Comparison of ENCODE assay signal across 15 cellular contexts in genomic region chr9:121568101-121568460, GRCh38.
DNase-seq lines count a peak whose midpoint lies in the region; ATAC-seq and TF ChIP-seq lines count a peak whose summit lies in the region.
"Had no signal": no experiment of that assay in that cellular context is flagged by ENCODE, and none has a peak within 500 bp of the region (broad histone marks: within the 10 kb centered on the region; RNA-seq: fewer than 3 reads in every experiment).

No MANE protein-coding gene starts in this region.

- peak overlapping the region; percentile 55 to 73 for H3K27ac ChIP-seq in breast epithelium
- H3K27ac ChIP-seq in fibroblast of lung (ENCODE audit: insufficient read depth, low read length): no peak overlapping the region
- no peak overlapping the region for H3K27ac ChIP-seq in neural progenitor cell
- H3K27ac ChIP-seq in uterus: peak overlapping the region; percentile 84
- H3K27ac ChIP-seq: GM23248 had no signal

- H3K9ac ChIP-seq in fibroblast of lung (ENCODE audit: insufficient read depth, low read length) (no peak overlapping the region), neural progenitor cell (no peak overlapping the region)

- DNase-seq in breast epithelium (ENCODE audit: low spot score in 2 of 2): no peak
- DNase-seq in MCF 10A (ENCODE audit: unreplicated experiment): no peak
- no peak for DNase-seq in fibroblast of lung (ENCODE audit: low read depth in 2 of 2)
- DNase-seq in neural progenitor cell (ENCODE audit: low spot score): no peak
- DNase-seq in uterus: peak; percentile 34 to 45
- no peak for DNase-seq in NCI-H1436 treated with DMSO at 0.1 percent for 48 hours (lab: John Stamatoyannopoulos, UW)
- DNase-seq: 8988T; KG1; NCI-H2029 treated with DMSO at 0.1 percent for 48 hours; NCI-H748 treated with DMSO at 0.1 percent for 48 hours; stimulated activated naive B cell treated with anti-CD40 and anti-IgM and Interleukin-4, amounts not matched to agents 10 μg/mL and 1 μg/mL and 100 μg/mL, for 72 hours; T-helper 2 cell had no signal

- H3K27me3 Mint-ChIP-seq in MCF 10A (ENCODE audit: insufficient read depth, unreplicated experiment): peaks cover 26% of the 10 kb centered on the region
- peaks cover 25% of the 10 kb centered on the region for H3K27me3 Mint-ChIP-seq in neural progenitor cell (ENCODE audit: insufficient read depth, low read depth)

- peaks cover 5% of the 10 kb centered on the region for H3K4me1 Mint-ChIP-seq in MCF 10A (ENCODE audit: insufficient read depth, unreplicated experiment)
- peaks cover 55% of the 10 kb centered on the region for H3K4me1 Mint-ChIP-seq in neural progenitor cell
- H3K4me1 Mint-ChIP-seq: stimulated activated naive B cell treated with anti-CD40 and anti-IgM and Interleukin-4, amounts not matched to agents 10 μg/mL and 1 μg/mL and 100 μg/mL, for 72 hours had no signal

- H3K27me3 ChIP-seq in breast epithelium: no peaks in the 10 kb centered on the region
- no peaks in the 10 kb centered on the region for H3K27me3 ChIP-seq in fibroblast of lung (ENCODE audit: control insufficient read depth, insufficient read depth, low read length)
- H3K27me3 ChIP-seq in neural progenitor cell: no peaks in the 10 kb centered on the region
- H3K27me3 ChIP-seq in uterus: no peaks in the 10 kb centered on the region

- H3K79me2 ChIP-seq in fibroblast of lung (ENCODE audit: control insufficient read depth, insufficient read depth, low read length) (no peaks in the 10 kb centered on the region), neural progenitor cell (ENCODE audit: low read depth) (no peaks in the 10 kb centered on the region)

- H3K4me1 ChIP-seq in breast epithelium: peaks cover 9 to 15% of the 10 kb centered on the region in 2 donors
- H3K4me1 ChIP-seq in fibroblast of lung (ENCODE audit: control insufficient read depth, extremely low read depth, insufficient read depth, low read length): peaks cover 31% of the 10 kb centered on the region
- peaks cover 21% of the 10 kb centered on the region for H3K4me1 ChIP-seq in neural progenitor cell
- H3K4me1 ChIP-seq in uterus: peaks cover 11 to 20% of the 10 kb centered on the region in 2 donors

- H3K4me2 ChIP-seq in fibroblast of lung (ENCODE audit: extremely low read depth, insufficient read depth, low read length) (peak overlapping the region; percentile 85), neural progenitor cell (no peak overlapping the region)

- intact Hi-C loops in breast epithelium (cut with DNase I; ENCODE audit: low total_unique reads) (no loop called here), MCF 10A (cut with micrococcal nuclease) (no loop called here), uterus (cut with DNase I; ENCODE audit: low total_unique reads) (no loop called here)

- H3F3A ChIP-seq in neural progenitor cell (ENCODE audit: low read depth): no peaks in the 10 kb centered on the region

- H3K27ac Mint-ChIP-seq in MCF 10A (ENCODE audit: low read depth, unreplicated experiment) (no peak overlapping the region), neural progenitor cell (peak overlapping the region; percentile 24)
- H3K27ac Mint-ChIP-seq: stimulated activated naive B cell treated with anti-CD40 and anti-IgM and Interleukin-4, amounts not matched to agents 10 μg/mL and 1 μg/mL and 100 μg/mL, for 72 hours had no signal

- H3K9me3 Mint-ChIP-seq in MCF 10A (ENCODE audit: unreplicated experiment): no peaks in the 10 kb centered on the region
- H3K9me3 Mint-ChIP-seq in neural progenitor cell: peaks cover 3% of the 10 kb centered on the region
- H3K9me3 Mint-ChIP-seq: stimulated activated naive B cell treated with anti-CD40 and anti-IgM and Interleukin-4, amounts not matched to agents 10 μg/mL and 1 μg/mL and 100 μg/mL, for 72 hours had no signal

- no peaks in the 10 kb centered on the region for H3K36me3 ChIP-seq in breast epithelium
- no peaks in the 10 kb centered on the region for H3K36me3 ChIP-seq in fibroblast of lung (ENCODE audit: control insufficient read depth, insufficient read depth, low read length)
- H3K36me3 ChIP-seq in neural progenitor cell: no peaks in the 10 kb centered on the region
- H3K36me3 ChIP-seq in uterus: no peaks in the 10 kb centered on the region

- CTCF ChIA-PET in MCF 10A (lab: Yijun Ruan, JAX): interaction anchor here (1.5 kb wide), 1 partner anchor 12 kb away, joined by 9 read pairs; no protein-coding TSS in a partner anchor

- H2AFZ ChIP-seq in fibroblast of lung (ENCODE audit: low read length) (no peak overlapping the region), neural progenitor cell (replicated peaks) (no peak overlapping the region)

- ATAC-seq in HG02759 (IDR thresholded peaks at IDR 0.05; ENCODE audit: unreplicated experiment) (no peak), HG02840 (IDR thresholded peaks at IDR 0.05; ENCODE audit: low FRiP score, unreplicated experiment) (no peak)
- ATAC-seq: stimulated activated naive B cell treated with anti-CD40 and anti-IgM and Interleukin-4, amounts not matched to agents 10 μg/mL and 1 μg/mL and 100 μg/mL, for 72 hours had no signal

- H3K9me3 ChIP-seq in breast epithelium (no peaks in the 10 kb centered on the region), fibroblast of lung (ENCODE audit: control insufficient read depth, insufficient read depth, low read depth, low read length) (no peaks in the 10 kb centered on the region), neural progenitor cell (ENCODE audit: low read depth) (no peaks in the 10 kb centered on the region), uterus (no peaks in the 10 kb centered on the region)

- H4K20me1 ChIP-seq in fibroblast of lung (ENCODE audit: control insufficient read depth, extremely low read depth, insufficient read depth, low read length): no peaks in the 10 kb centered on the region
- H4K20me1 ChIP-seq in neural progenitor cell (ENCODE audit: low read depth): no peaks in the 10 kb centered on the region

- POLR2A ChIA-PET in MCF 10A (lab: Yijun Ruan, JAX): interaction anchor here (0.6 kb wide), 1 partner anchor 43 kb away, joined by 3 read pairs; no protein-coding TSS in a partner anchor

- no TSS peak for BruUV-seq in MCF 10A (replicated peaks; lab: Mats Ljungman, UMichigan)

- H3K4me3 ChIP-seq in breast epithelium: peak overlapping the region in 2 of 3 donors; percentile 20 to 37
- H3K4me3 ChIP-seq in fibroblast of lung (replicated peaks in 1 of 4; ENCODE audit: control extremely low read depth in 1 of 4, insufficient read depth in 1 of 4, low read depth in 3 of 4, low read length in 4 of 4): peak overlapping the region in 1 of 4 experiments; percentile 58
- H3K4me3 ChIP-seq in neural progenitor cell: no peak overlapping the region
- peak overlapping the region; percentile 16 to 23 for H3K4me3 ChIP-seq in uterus
- H3K4me3 ChIP-seq: GM23248 had no signal

- H3K36me3 Mint-ChIP-seq in MCF 10A (ENCODE audit: insufficient read depth, unreplicated experiment) (no peaks in the 10 kb centered on the region), neural progenitor cell (no peaks in the 10 kb centered on the region)
- H3K36me3 Mint-ChIP-seq: stimulated activated naive B cell treated with anti-CD40 and anti-IgM and Interleukin-4, amounts not matched to agents 10 μg/mL and 1 μg/mL and 100 μg/mL, for 72 hours had no signal

- no peak overlapping the region for H3K4me3 Mint-ChIP-seq in MCF 10A (ENCODE audit: unreplicated experiment)
- H3K4me3 Mint-ChIP-seq in neural progenitor cell: no peak overlapping the region
- H3K4me3 Mint-ChIP-seq: stimulated activated naive B cell treated with anti-CD40 and anti-IgM and Interleukin-4, amounts not matched to agents 10 μg/mL and 1 μg/mL and 100 μg/mL, for 72 hours had no signal

- TF ChIP-seq POLR2A in breast epithelium (IDR thresholded peaks at IDR 0.05): no peak
- TF ChIP-seq POLR2A in uterus (IDR thresholded peaks at IDR 0.05): no peak

- no peak for TF ChIP-seq CTCF in breast epithelium (IDR thresholded peaks at IDR 0.05)
- TF ChIP-seq CTCF in MCF 10A (IDR thresholded peaks at IDR 0.05; ENCODE audit: unreplicated experiment): no peak
- TF ChIP-seq CTCF in fibroblast of lung (conservative IDR thresholded peaks at IDR 0.05 in 1 of 2, IDR thresholded peaks at IDR 0.05 in 1 of 2; ENCODE audit: low read depth in 1 of 2, low read length in 2 of 2): no peak
- no peak for TF ChIP-seq CTCF in neural progenitor cell (IDR thresholded peaks at IDR 0.05)
- no peak for TF ChIP-seq CTCF in uterus (IDR thresholded peaks at IDR 0.05)

Comparison
In these comparisons a context has a peak if more than half of its experiments do, and no peak if none do; other contexts are left out.
1. DNase-seq: peak in uterus (2 of 2); none in breast epithelium (0 of 2), MCF 10A (single experiment), fibroblast of lung (0 of 2), neural progenitor cell (single experiment) and NCI-H1436 treated with DMSO at 0.1 percent for 48 hours (single experiment).
2. H3K27ac ChIP-seq: peak in breast epithelium (2 of 2) and uterus (2 of 2); none in fibroblast of lung (single experiment) and neural progenitor cell (single experiment).